In the genomic region with DNA sequence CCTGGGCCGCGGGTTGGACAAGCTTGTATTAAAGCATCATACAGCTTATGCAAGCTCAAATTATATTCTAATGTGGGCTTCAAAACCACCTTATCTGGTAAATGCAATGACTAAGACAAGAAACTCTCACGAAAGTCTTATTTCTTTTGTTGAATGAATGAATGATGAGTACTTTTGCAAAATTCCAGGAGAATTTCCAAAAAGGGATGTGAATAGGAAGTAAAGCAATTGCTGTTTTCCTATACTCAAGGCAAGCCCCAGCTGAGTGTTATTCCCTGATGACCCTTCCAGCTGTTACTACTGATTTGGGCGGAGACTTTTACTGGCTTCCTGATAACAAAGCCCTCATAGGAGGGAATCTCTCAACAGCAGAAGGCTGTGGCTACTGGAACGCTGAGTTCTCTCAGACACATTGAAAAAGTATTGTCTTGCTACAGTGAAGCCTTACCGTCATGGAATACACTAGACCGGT, we compare ENCODE assay signal across 11 cellular contexts.
DNase-seq lines count a peak whose midpoint lies in the region; ATAC-seq and TF ChIP-seq lines count a peak whose summit lies in the region.
"Had no signal": no experiment of that assay in that cellular context is flagged by ENCODE, and none has a peak within 500 bp of the region (broad histone marks: within the 10 kb centered on the region; RNA-seq: fewer than 3 reads in every experiment).

No MANE protein-coding gene starts in this region.

- no peak for TF ChIP-seq RAD21 in HCT116 (IDR thresholded peaks at IDR 0.05; ENCODE audit: low read depth)

- CTCF ChIA-PET in HCT116 (lab: Charles Lee) = interaction anchor here (0.6 to 4.3 kb wide), 20 partner anchors 8 to 902 kb away, joined by 3 to 49 read pairs (median 4); no protein-coding TSS in a partner anchor

- H3K36me3 ChIP-seq in HCT116 (ENCODE audit: control insufficient read depth in 1 of 2, insufficient read depth in 2 of 2, low read length in 2 of 2) = no peaks in the 10 kb centered on the region
- H3K36me3 ChIP-seq in GM23248 (ENCODE audit: low read depth) = no peaks in the 10 kb centered on the region
- H3K36me3 ChIP-seq in esophagus muscularis mucosa = no peaks in the 10 kb centered on the region
- H3K36me3 ChIP-seq: ascending aorta, vagina had no signal

- H3K9ac ChIP-seq in HCT116 (ENCODE audit: low read length) (no peak overlapping the region), GM23248 (no peak overlapping the region)

- POLR2A ChIA-PET in HCT116 (lab: Charles Lee) = no interaction called here

- no peak overlapping the region for H3K4me3 ChIP-seq in HCT116 (replicated peaks in 1 of 2; ENCODE audit: low read depth in 1 of 2, low read length in 2 of 2)
- no peak overlapping the region for H3K4me3 ChIP-seq in GM23248
- no peak overlapping the region for H3K4me3 ChIP-seq in esophagus muscularis mucosa
- H3K4me3 ChIP-seq: ascending aorta, vagina had no signal

- no TSS peak for BruUV-seq in HCT116 (replicated peaks; lab: Mats Ljungman, UMichigan)

- in situ Hi-C loops in GM23248 (cut with MboI) = no loop called here

- no peaks in the 10 kb centered on the region for H3F3A ChIP-seq in GM23248 (ENCODE audit: insufficient read depth)

- 26 to 28% methylated on average over 7 of the region's 7 CpGs for WGBS in GM23248 (ENCODE audit: low coverage in 1 of 2, low lambda C conversion rate in 2 of 2, missing lambda C conversion rate in 2 of 2), 2 experiments
- 52% methylated on average over 7 of the region's 7 CpGs for WGBS in esophagus muscularis mucosa

- H3K27me3 ChIP-seq in HCT116 (ENCODE audit: insufficient read depth, low read length) (peaks cover 10% of the 10 kb centered on the region; the same call in 1 of the 2 replicates), GM23248 (replicated peaks; ENCODE audit: insufficient read depth) (no peaks in the 10 kb centered on the region; the same call in 1 of the 2 replicates), esophagus muscularis mucosa (peaks cover 0 to 6% (median 0%) of the 10 kb centered on the region in 4 donors)
- H3K27me3 ChIP-seq: ascending aorta, vagina had no signal

- no peak overlapping the region for H3K27ac ChIP-seq in HCT116 (ENCODE audit: low read depth, low read length)
- no peak overlapping the region for H3K27ac ChIP-seq in GM23248
- H3K27ac ChIP-seq in esophagus muscularis mucosa (replicated peaks in 1 of 4) = no peak overlapping the region
- H3K27ac ChIP-seq: ascending aorta, vagina had no signal

- H2AFZ ChIP-seq in HCT116 (ENCODE audit: low read depth, low read length, poor library complexity, severe bottlenecking) (no peak overlapping the region), GM23248 (no peak overlapping the region)

- H3K9me3 ChIP-seq in HCT116 (ENCODE audit: control insufficient read depth in 1 of 2, insufficient read depth in 1 of 2, low read depth in 1 of 2, low read length in 2 of 2) (no peaks in the 10 kb centered on the region), GM23248 (ENCODE audit: low read depth) (no peaks in the 10 kb centered on the region), esophagus muscularis mucosa (no peaks in the 10 kb centered on the region)
- H3K9me3 ChIP-seq: ascending aorta, vagina had no signal

- no peak for DNase-seq in HCT116 (ENCODE audit: low read depth, low spot score)
- peak; percentile 61 for DNase-seq in NCI-H748 treated with DMSO at 0.1 percent for 48 hours (lab: John Stamatoyannopoulos, UW)
- peak; percentile 35 to 64 for DNase-seq in erythroblast (lab: John Stamatoyannopoulos, UW)
- peak; percentile 2 for DNase-seq in medulla oblongata (ENCODE audit: extremely low spot score)
- DNase-seq in activated naive CD4-positive, alpha-beta T cell treated with anti-CD3 and anti-CD28 coated beads, Interleukin-2, amount 50 U/mL, for 16 hours = no peak
- DNase-seq in GM23248 = no peak
- no peak for DNase-seq in esophagus muscularis mucosa (ENCODE audit: extremely low spot score)
- DNase-seq in iPS-NIHi11 (ENCODE audit: low spot score) = no peak
- DNase-seq: activated effector memory CD4-positive, alpha-beta T cell treated with Interleukin-2 at 50 U/mL for 16 hours had no signal

- H4K20me1 ChIP-seq in HCT116 (ENCODE audit: insufficient read depth) (no peaks in the 10 kb centered on the region), GM23248 (ENCODE audit: insufficient read depth) (no peaks in the 10 kb centered on the region)

- intact Hi-C loops in HCT116 (cut with micrococcal nuclease) (loop anchor here (1.0 to 10.0 kb wide), 8 partner anchors 60 to 898 kb away; no protein-coding TSS in a partner anchor), esophagus muscularis mucosa (cut with DNase I) (loop anchor here (5.0 to 10.0 kb wide), 2 partner anchors 450 to 898 kb away; no protein-coding TSS in a partner anchor)

- 0 out of 2 replicates have a peak, but pooled peaks have one; percentile 3 for ATAC-seq in HCT116

- TF ChIP-seq POLR2A in HCT116 (IDR thresholded peaks at IDR 0.05; ENCODE audit: borderline replicate concordance, extremely low read depth, insufficient read depth, insufficient read length) = no peak
- no peak for TF ChIP-seq POLR2A in erythroblast (IDR thresholded peaks at IDR 0.05; ENCODE audit: low read length)
- no peak for TF ChIP-seq POLR2A in esophagus muscularis mucosa (IDR thresholded peaks at IDR 0.05; ENCODE audit: low read depth)

- RAD21 ChIA-PET in HCT116 (lab: Charles Lee; ENCODE audit: low non-redundant PET in 1 of 2, low total read pairs in 2 of 2, uncharacterized antibody in 2 of 2, unreplicated experiment in 2 of 2) = interaction anchor here in 1 of 2 experiments (0.9 kb wide), 1 partner anchor 450 kb away, joined by 6 read pairs; no protein-coding TSS in a partner anchor

- no peak for TF ChIP-seq EP300 in esophagus muscularis mucosa (IDR thresholded peaks at IDR 0.05)

- H3K9me2 ChIP-seq in HCT116 (ENCODE audit: insufficient read depth) (no peaks in the 10 kb centered on the region), GM23248 (ENCODE audit: insufficient read depth) (no peaks in the 10 kb centered on the region)

- H3K79me2 ChIP-seq in HCT116 (ENCODE audit: insufficient read depth, low read length) (no peaks in the 10 kb centered on the region), GM23248 (ENCODE audit: insufficient read depth) (no peaks in the 10 kb centered on the region)

- no peaks in the 10 kb centered on the region for H3K4me1 ChIP-seq in HCT116 (ENCODE audit: control insufficient read depth in 1 of 2, insufficient read depth in 2 of 2, low read length in 2 of 2)
- no peaks in the 10 kb centered on the region for H3K4me1 ChIP-seq in GM23248 (ENCODE audit: insufficient read depth)
- peaks cover 10 to 15% (median 13%) of the 10 kb centered on the region in 4 donors for H3K4me1 ChIP-seq in esophagus muscularis mucosa
- H3K4me1 ChIP-seq: ascending aorta, vagina had no signal

- no peak for TF ChIP-seq CTCF in HCT116 (IDR thresholded peaks at IDR 0.05 in 2 of 3, conservative IDR thresholded peaks at IDR 0.05 in 1 of 3; ENCODE audit: borderline replicate concordance in 1 of 3, insufficient read depth in 1 of 3, low read depth in 2 of 3, low read length in 2 of 3)
- TF ChIP-seq CTCF in esophagus muscularis mucosa (IDR thresholded peaks at IDR 0.05) = no peak

- H3K4me2 ChIP-seq in HCT116 (ENCODE audit: low read length) (no peak overlapping the region), GM23248 (ENCODE audit: unreplicated experiment) (no peak overlapping the region)

TF ChIP-seq in HCT116, 20 proteins besides CTCF, POLR2A, EP300 and RAD21:
- TF ChIP-seq CEBPB (IDR thresholded peaks at IDR 0.05; ENCODE audit: low read depth) (no peak), ATF3 (IDR thresholded peaks at IDR 0.05) (no peak), ZBTB33 (IDR thresholded peaks at IDR 0.05; ENCODE audit: extremely low read depth, insufficient replicate concordance, low read length) (no peak), ZFX (IDR thresholded peaks at IDR 0.05) (no peak), EZH2 (IDR thresholded peaks at IDR 0.05) (no peak), SIN3A (IDR thresholded peaks at IDR 0.05; ENCODE audit: low read depth) (no peak)

Comparison
In these comparisons a context has a peak if more than half of its experiments do, and no peak if none do; other contexts are left out.
1. DNase-seq: peak in NCI-H748 treated with DMSO at 0.1 percent for 48 hours (single experiment), erythroblast (2 of 2) and medulla oblongata (single experiment); none in HCT116 (single experiment), activated naive CD4-positive, alpha-beta T cell treated with anti-CD3 and anti-CD28 coated beads, Interleukin-2, amount 50 U/mL, for 16 hours (single experiment), GM23248 (single experiment), esophagus muscularis mucosa (single experiment) and iPS-NIHi11 (single experiment).